Comparison of ENCODE assay signal across 7 cellular contexts in genomic region chr4:143025111-143025704, GRCh38.
DNase-seq lines count a peak whose midpoint lies in the region; ATAC-seq, FAIRE-seq and TF ChIP-seq lines count a peak whose summit lies in the region.

No MANE protein-coding gene starts in this region.

- H3K4me1 Mint-ChIP-seq in brain (no peaks in the 10 kb centered on the region), neural progenitor cell (no peaks in the 10 kb centered on the region)

- no peak overlapping the region for H3K27ac ChIP-seq in neural progenitor cell

- no peaks in the 10 kb centered on the region for H3K79me2 ChIP-seq in neural progenitor cell (ENCODE audit: low read depth)

- H3K4me2 ChIP-seq in neural progenitor cell = no peak overlapping the region

- H3K4me3 ChIP-seq in GM12875 (ENCODE audit: low read depth, low read length) (peak overlapping the region; percentile 2), neural progenitor cell (no peak overlapping the region)

- H3K4me3 Mint-ChIP-seq in brain (no peak overlapping the region), neural progenitor cell (no peak overlapping the region)

- H2AFZ ChIP-seq in neural progenitor cell (replicated peaks) = no peak overlapping the region

- no peaks in the 10 kb centered on the region for H3F3A ChIP-seq in neural progenitor cell (ENCODE audit: low read depth)

- FAIRE-seq in frontal cortex (lab: Jason Lieb, UNC) = no peak

- H3K36me3 Mint-ChIP-seq in brain = no peaks in the 10 kb centered on the region
- no peaks in the 10 kb centered on the region for H3K36me3 Mint-ChIP-seq in neural progenitor cell

- H3K27ac Mint-ChIP-seq in brain (no peak overlapping the region), neural progenitor cell (no peak overlapping the region)

- H4K20me1 ChIP-seq in neural progenitor cell (ENCODE audit: low read depth) = no peaks in the 10 kb centered on the region

- H3K27me3 ChIP-seq in neural progenitor cell = no peaks in the 10 kb centered on the region

- H3K9ac ChIP-seq in neural progenitor cell = no peak overlapping the region

- DNase-seq in HT1080 (ENCODE audit: low read depth) = peak; percentile 66
- peak; percentile 54 for DNase-seq in neural progenitor cell (ENCODE audit: low spot score)
- DNase-seq in stimulated activated CD8-positive, alpha-beta memory T cell treated with anti-CD3 and anti-CD28 coated beads, Interleukin-4, amount 100 ng/mL, for 48 hours = no peak
- DNase-seq in frontal cortex (ENCODE audit: low spot score in 2 of 2) = no peak

- peak; percentile 43 for ATAC-seq in GM21619 (IDR thresholded peaks at IDR 0.05; ENCODE audit: unreplicated experiment)

- no peaks in the 10 kb centered on the region for H3K9me3 ChIP-seq in neural progenitor cell (ENCODE audit: low read depth)

- H3K9me3 Mint-ChIP-seq in brain (peaks cover 9 to 17% (median 15%) of the 10 kb centered on the region in 5 experiments), neural progenitor cell (peaks cover 10% of the 10 kb centered on the region)

- no peaks in the 10 kb centered on the region for H3K4me1 ChIP-seq in neural progenitor cell

- TF ChIP-seq CTCF in GM12875 (IDR thresholded peaks at IDR 0.05; ENCODE audit: borderline replicate concordance, insufficient read depth, low read depth, low read length) (peak; percentile 50; the same call in 1 of the 2 replicates), brain (conservative IDR thresholded peaks at IDR 0.05) (peak; percentile 59 to 61), neural progenitor cell (IDR thresholded peaks at IDR 0.05) (peak; percentile 64)

- H3K27me3 Mint-ChIP-seq in brain = peaks cover 3% of the 10 kb centered on the region
- no peaks in the 10 kb centered on the region for H3K27me3 Mint-ChIP-seq in neural progenitor cell (ENCODE audit: insufficient read depth, low read depth)

- H3K36me3 ChIP-seq in neural progenitor cell = no peaks in the 10 kb centered on the region

Comparison
In these comparisons a context has a peak if more than half of its experiments do, and no peak if none do; other contexts are left out.
1. DNase-seq: peak in HT1080 (single experiment) and neural progenitor cell (single experiment); none in stimulated activated CD8-positive, alpha-beta memory T cell treated with anti-CD3 and anti-CD28 coated beads, Interleukin-4, amount 100 ng/mL, for 48 hours (single experiment) and frontal cortex (0 of 2).
2. Peak in every context shown above with its lines, with median percentiles within 50 percentile points of each other: CTCF ChIP-seq.